19 cellular contexts compared by ENCODE assay signal in genomic region chr4:39521253-39521908, GRCh38. TPM values are rescaled to one million over a fixed set of nuclear protein-coding genes. Genes with fewer than 3 reads are reported as not detected.
DNase-seq lines count a peak whose midpoint lies in the region; ATAC-seq and TF ChIP-seq lines count a peak whose summit lies in the region.
"Had no signal": no experiment of that assay in that cellular context is flagged by ENCODE, and none has a peak within 500 bp of the region (broad histone marks: within the 10 kb centered on the region; RNA-seq: fewer than 3 reads in every experiment).

No MANE protein-coding gene starts in this region.

- no peak for TF ChIP-seq EP300 in neural cell (conservative IDR thresholded peaks at IDR 0.05; ENCODE audit: poor library complexity, severe bottlenecking)

- no peak overlapping the region for H3K4me3 ChIP-seq in PC-3 (ENCODE audit: low read length)
- peak overlapping the region; percentile 1 for H3K4me3 ChIP-seq in coronary artery
- peak overlapping the region; percentile 6 for H3K4me3 ChIP-seq in neural cell (ENCODE audit: low read length)
- H3K4me3 ChIP-seq: adrenal gland, right atrium auricular region had no signal

- peak overlapping the region; percentile 3; the same call in 1 of the 2 replicates for H3K4me2 ChIP-seq in PC-3 (ENCODE audit: low read length)
- H3K4me2 ChIP-seq in neural cell (ENCODE audit: low read length): no peak overlapping the region

- no peak overlapping the region for H3K4me3 Mint-ChIP-seq in T-helper 2 cell treated with Interferon-gamma antibody and Interleukin-4, amounts not matched to agents 5 μg/mL and 100 μg/mL, for 36 hours
- H3K4me3 Mint-ChIP-seq: naive thymus-derived CD8-positive, alpha-beta T cell had no signal

- H3F3A ChIP-seq in PC-3 (ENCODE audit: low read length, unreplicated experiment) (no peaks in the 10 kb centered on the region), neural cell (ENCODE audit: insufficient read depth, low read length, poor library complexity, severe bottlenecking) (no peaks in the 10 kb centered on the region)

- CTCF ChIA-PET in PC-3 (lab: Charles Lee): no interaction called here

- H3K4me1 ChIP-seq in PC-3 (ENCODE audit: insufficient read depth, low read length): peaks cover 19% of the 10 kb centered on the region

- H3K4me1 Mint-ChIP-seq in T-helper 2 cell treated with Interferon-gamma antibody and Interleukin-4, amounts not matched to agents 5 μg/mL and 100 μg/mL, for 36 hours (ENCODE audit: low read depth): peaks cover 5% of the 10 kb centered on the region

- TF ChIP-seq RAD21 in neural cell (conservative IDR thresholded peaks at IDR 0.05): no peak

- H3K9ac ChIP-seq in PC-3 (ENCODE audit: low read length): no peak overlapping the region
- H3K9ac ChIP-seq in neural cell (ENCODE audit: low read length): no peak overlapping the region

- H4K20me1 ChIP-seq in PC-3 (ENCODE audit: low read length) (no peaks in the 10 kb centered on the region), neural cell (ENCODE audit: insufficient read depth) (no peaks in the 10 kb centered on the region)

- DNase-seq in AG08396 (ENCODE audit: low spot score) (peak; percentile 53), PC-3 (peak; percentile 6), coronary artery (ENCODE audit: low spot score) (no peak), COLO668 (lab: John Stamatoyannopoulos, UW; ENCODE audit: unreplicated experiment) (no peak), Kasumi-1 (lab: John Stamatoyannopoulos, UW) (no peak)
- DNase-seq in T-helper 2 cell treated with Interferon-gamma antibody and Interleukin-4, amounts not matched to agents 5 μg/mL and 100 μg/mL, for 36 hours (ENCODE audit: low spot score): no peak
- DNase-seq: adrenal gland; DMS79 treated with DMSO at 0.1 percent for 48 hours; foreskin keratinocyte; H7; KG1; naive thymus-derived CD8-positive, alpha-beta T cell; NCI-H2227 treated with DMSO at 0.1 percent for 48 hours; NK-92 treated with Interleukin-12 subunit alpha and Interleukin-12 subunit beta, amount 100 ng/mL, for 24 hours; stimulated activated CD4-positive, alpha-beta T cell treated with anti-CD3 and anti-CD28 coated beads, Interleukin-4, amount 100 ng/mL, for 24 hours had no signal

- intact Hi-C loops in PC-3 (cut with micrococcal nuclease): no loop called here

- no peaks in the 10 kb centered on the region for H3K27me3 ChIP-seq in PC-3 (ENCODE audit: low read length)
- no peaks in the 10 kb centered on the region for H3K27me3 ChIP-seq in neural cell (ENCODE audit: insufficient read depth, low read depth, low read length)
- H3K27me3 ChIP-seq: adrenal gland, foreskin keratinocyte, right atrium auricular region had no signal

- peaks cover 4% of the 10 kb centered on the region for H3K36me3 Mint-ChIP-seq in T-helper 2 cell treated with Interferon-gamma antibody and Interleukin-4, amounts not matched to agents 5 μg/mL and 100 μg/mL, for 36 hours (ENCODE audit: low read depth)

- peaks cover 3% of the 10 kb centered on the region; the same call in 1 of the 2 replicates for H3K36me3 ChIP-seq in PC-3 (ENCODE audit: low read depth, low read length)
- H3K36me3 ChIP-seq in neural cell (ENCODE audit: insufficient read depth, low read length): no peaks in the 10 kb centered on the region

- ATAC-seq in PC-3 (no peak), HG03342 (IDR thresholded peaks at IDR 0.05; ENCODE audit: unreplicated experiment) (no peak)
- ATAC-seq: foreskin keratinocyte; naive thymus-derived CD8-positive, alpha-beta T cell had no signal

- H3K9me3 Mint-ChIP-seq in T-helper 2 cell treated with Interferon-gamma antibody and Interleukin-4, amounts not matched to agents 5 μg/mL and 100 μg/mL, for 36 hours: no peaks in the 10 kb centered on the region
- H3K9me3 Mint-ChIP-seq: naive thymus-derived CD8-positive, alpha-beta T cell had no signal

- no TSS peak for BruUV-seq in PC-3 (replicated peaks; lab: Mats Ljungman, UMichigan)

- POLR2A ChIA-PET in PC-3 (lab: Charles Lee; ENCODE audit: unreplicated experiment): no interaction called here

- no peaks in the 10 kb centered on the region for H3K27me3 Mint-ChIP-seq in T-helper 2 cell treated with Interferon-gamma antibody and Interleukin-4, amounts not matched to agents 5 μg/mL and 100 μg/mL, for 36 hours (ENCODE audit: low read depth)
- H3K27me3 Mint-ChIP-seq: naive thymus-derived CD8-positive, alpha-beta T cell had no signal

- H3K9me3 ChIP-seq in PC-3 (ENCODE audit: low read length) (no peaks in the 10 kb centered on the region), neural cell (ENCODE audit: low read length) (no peaks in the 10 kb centered on the region)
- H3K9me3 ChIP-seq: adrenal gland, right atrium auricular region had no signal

- H3K27ac Mint-ChIP-seq in T-helper 2 cell treated with Interferon-gamma antibody and Interleukin-4, amounts not matched to agents 5 μg/mL and 100 μg/mL, for 36 hours: no peak overlapping the region
- H3K27ac Mint-ChIP-seq: naive thymus-derived CD8-positive, alpha-beta T cell had no signal

- no peak for TF ChIP-seq CTCF in PC-3 (conservative IDR thresholded peaks at IDR 0.05; ENCODE audit: low read depth, low read length)
- TF ChIP-seq CTCF in coronary artery (IDR thresholded peaks at IDR 0.05): no peak
- no peak for TF ChIP-seq CTCF in neural cell (IDR thresholded peaks at IDR 0.05; ENCODE audit: poor library complexity, severe bottlenecking)

- H3K9me2 ChIP-seq in PC-3 (replicated peaks; ENCODE audit: low read length): no peaks in the 10 kb centered on the region
- H3K9me2 ChIP-seq in neural cell (ENCODE audit: insufficient read depth, low read length): no peaks in the 10 kb centered on the region

- H2AFZ ChIP-seq in PC-3 (ENCODE audit: low read length): no peak overlapping the region
- no peak overlapping the region for H2AFZ ChIP-seq in neural cell (ENCODE audit: low read depth, low read length)

- H3K27ac ChIP-seq in PC-3 (ENCODE audit: low read length) (no peak overlapping the region), coronary artery (no peak overlapping the region), neural cell (ENCODE audit: low read length) (no peak overlapping the region)
- H3K27ac ChIP-seq: adrenal gland, C4-2B, foreskin keratinocyte, right atrium auricular region had no signal

- H3K79me2 ChIP-seq in PC-3 (ENCODE audit: low read length): peaks cover 71% of the 10 kb centered on the region
- peaks cover 42% of the 10 kb centered on the region for H3K79me2 ChIP-seq in neural cell (replicated peaks; ENCODE audit: insufficient read depth, low read length)

TF ChIP-seq in neural cell, 6 proteins besides CTCF, POLR2A, EP300 and RAD21:
- TF ChIP-seq MXI1 (conservative IDR thresholded peaks at IDR 0.05; ENCODE audit: poor library complexity, severe bottlenecking) (no peak), SMC3 (conservative IDR thresholded peaks at IDR 0.05; ENCODE audit: poor library complexity) (no peak), TAF1 (IDR thresholded peaks at IDR 0.05; ENCODE audit: low read depth) (no peak)
TF ChIP-seq in neural cell: peak in this region for 0.

RNA-seq across cellular contexts. Expression of gene UGDH, which starts 5.9 kb away (rescaled TPM):
- total RNA-seq in PC-3 (2014; rRNA removed): 50.0 and 53.4 TPM in 2 replicates
- polyA plus RNA-seq in neural cell: 13.4 and 21.1 TPM in 2 replicates
- 27.8 and 28.4 TPM in 2 replicates for polyA minus RNA-seq in neural cell

Comparison
In these comparisons a context has a peak if more than half of its experiments do, and no peak if none do; other contexts are left out.
1. DNase-seq: peak in AG08396 (single experiment) and PC-3 (single experiment); none in coronary artery (single experiment), COLO668 (single experiment), T-helper 2 cell treated with Interferon-gamma antibody and Interleukin-4, amounts not matched to agents 5 μg/mL and 100 μg/mL, for 36 hours (single experiment) and Kasumi-1 (0 of 2).